1 cellular context compared by ENCODE assay signal in genomic region chr16:70454221-70455034, GRCh38.
TF ChIP-seq lines count a peak whose summit lies in the region.

Gene FCSK (plus strand): TSS chr16:70454595. CDS start chr16:70463191, 8,596 bp downstream.

TF ChIP-seq in HepG2, 621 proteins besides CTCF, POLR2A, EP300 and RAD21 (continued from another document and continues in another):
- TF ChIP-seq NCOR1 (IDR thresholded peaks at IDR 0.05; ENCODE audit: borderline replicate concordance, low read length) (peak; percentile 1; the same call in 1 of the 2 replicates), REXO4 (CRISPR knock-in tag; IDR thresholded peaks at IDR 0.05; ENCODE audit: borderline replicate concordance) (no peak), DRAP1 (CRISPR knock-in tag; IDR thresholded peaks at IDR 0.05) (0 out of 2 replicates have a peak, but pooled peaks have one; percentile 51), ZSCAN5A (CRISPR knock-in tag; IDR thresholded peaks at IDR 0.05; ENCODE audit: borderline replicate concordance) (no peak), ZMYM3 (CRISPR knock-in tag; IDR thresholded peaks at IDR 0.05) (peak; percentile 70), DNMT1 (CRISPR knock-in tag; IDR thresholded peaks at IDR 0.05) (no peak), KLF15 (CRISPR knock-in tag; IDR thresholded peaks at IDR 0.05; ENCODE audit: borderline replicate concordance) (peak; percentile 91; the same call in 1 of the 2 replicates), ZSCAN12 (CRISPR knock-in tag; IDR thresholded peaks at IDR 0.05) (peak; percentile 76; the same call in 1 of the 2 replicates), REPIN1 (CRISPR knock-in tag; IDR thresholded peaks at IDR 0.05; ENCODE audit: borderline replicate concordance, low read depth) (peak; percentile 71; the same call in 1 of the 2 replicates), ZBTB7B (CRISPR knock-in tag; IDR thresholded peaks at IDR 0.05) (peak; percentile 100), AGO2 (optimal IDR thresholded peaks at IDR 0.05; ENCODE audit: low read depth, low read length) (peak; percentile 76), ZC3H4 (CRISPR knock-in tag; IDR thresholded peaks at IDR 0.05; ENCODE audit: borderline replicate concordance) (no peak; the same call in 1 of the 2 replicates), HMG20A (CRISPR knock-in tag; IDR thresholded peaks at IDR 0.05; ENCODE audit: borderline replicate concordance) (no peak; the same call in 1 of the 2 replicates), ZNF362 (CRISPR knock-in tag; IDR thresholded peaks at IDR 0.05; ENCODE audit: borderline replicate concordance) (peak; percentile 98), ZNF451 (CRISPR knock-in tag; IDR thresholded peaks at IDR 0.05) (0 out of 2 replicates have a peak, but pooled peaks have one; percentile 30), MED13 (CRISPR knock-in tag; IDR thresholded peaks at IDR 0.05) (peak; percentile 83), CSRNP1 (CRISPR knock-in tag; IDR thresholded peaks at IDR 0.05) (peak; percentile 88; the same call in 1 of the 2 replicates), NFE2L1 (CRISPR knock-in tag; IDR thresholded peaks at IDR 0.05; ENCODE audit: borderline replicate concordance) (peak; percentile 78; the same call in 1 of the 2 replicates), SP2 (CRISPR knock-in tag; IDR thresholded peaks at IDR 0.05) (peak; percentile 45; the same call in 1 of the 2 replicates), KLF9 (CRISPR knock-in tag; IDR thresholded peaks at IDR 0.05; ENCODE audit: low read depth) (no peak), DMTF1 (CRISPR knock-in tag; IDR thresholded peaks at IDR 0.05) (no peak), PBX3 (CRISPR knock-in tag; IDR thresholded peaks at IDR 0.05; ENCODE audit: borderline replicate concordance) (peak; percentile 86), SIX4 (CRISPR knock-in tag; IDR thresholded peaks at IDR 0.05) (peak; percentile 49; the same call in 1 of the 2 replicates), FIP1L1 (IDR thresholded peaks at IDR 0.05; ENCODE audit: borderline replicate concordance, insufficient read depth, low read depth, low read length) (no peak), CBX5 (CRISPR knock-in tag; IDR thresholded peaks at IDR 0.05; ENCODE audit: borderline replicate concordance) (peak; percentile 80; the same call in 1 of the 2 replicates), ZMYM2 (CRISPR knock-in tag; IDR thresholded peaks at IDR 0.05) (no peak), ZFX (CRISPR knock-in tag; IDR thresholded peaks at IDR 0.05; ENCODE audit: low read depth) (peak; percentile 86), ZNF256 (CRISPR knock-in tag; conservative IDR thresholded peaks at IDR 0.05) (peak; percentile 97), ZNF674 (CRISPR knock-in tag; IDR thresholded peaks at IDR 0.05; ENCODE audit: low read depth) (no peak), ZNF205 (CRISPR knock-in tag; IDR thresholded peaks at IDR 0.05) (peak; percentile 67; the same call in 1 of the 2 replicates), FUBP1 (CRISPR knock-in tag; IDR thresholded peaks at IDR 0.05; ENCODE audit: borderline replicate concordance) (no peak), ZBTB37 (CRISPR knock-in tag; IDR thresholded peaks at IDR 0.05) (no peak), ATRX (CRISPR knock-in tag; IDR thresholded peaks at IDR 0.05; ENCODE audit: borderline replicate concordance) (no peak), STAT5B (CRISPR knock-in tag; IDR thresholded peaks at IDR 0.05) (no peak), RFXAP (CRISPR knock-in tag; IDR thresholded peaks at IDR 0.05; ENCODE audit: borderline replicate concordance) (peak; percentile 87; the same call in 1 of the 2 replicates), ETS1 (CRISPR knock-in tag; IDR thresholded peaks at IDR 0.05) (peak; percentile 65; the same call in 1 of the 2 replicates), SRSF9 (IDR thresholded peaks at IDR 0.05; ENCODE audit: borderline replicate concordance, insufficient read depth, low read depth, low read length, poor library complexity, severe bottlenecking) (no peak), RFX5 (IDR thresholded peaks at IDR 0.05; ENCODE audit: low read depth, low read length) (peak; percentile 18; the same call in 1 of the 2 replicates), ZNF337 (CRISPR knock-in tag; IDR thresholded peaks at IDR 0.05; ENCODE audit: borderline replicate concordance, low read depth) (peak; percentile 85; the same call in 1 of the 2 replicates), NFIB (CRISPR knock-in tag; IDR thresholded peaks at IDR 0.05; ENCODE audit: borderline replicate concordance) (no peak), SNAPC2 (CRISPR knock-in tag; IDR thresholded peaks at IDR 0.05) (0 out of 2 replicates have a peak, but pooled peaks have one; percentile 53), ZBTB20 (CRISPR knock-in tag; IDR thresholded peaks at IDR 0.05; ENCODE audit: borderline replicate concordance, low read depth) (peak; percentile 39; the same call in 1 of the 2 replicates), FOSL2 (CRISPR knock-in tag; IDR thresholded peaks at IDR 0.05) (peak; percentile 25; the same call in 1 of the 2 replicates), CEBPG (CRISPR knock-in tag; IDR thresholded peaks at IDR 0.05) (0 out of 2 replicates have a peak, but pooled peaks have one; percentile 11), HOXA7 (CRISPR knock-in tag; IDR thresholded peaks at IDR 0.05) (no peak), GFI1 (CRISPR knock-in tag; IDR thresholded peaks at IDR 0.05; ENCODE audit: borderline replicate concordance) (peak; percentile 50; the same call in 1 of the 2 replicates), ZNF180 (CRISPR knock-in tag; IDR thresholded peaks at IDR 0.05; ENCODE audit: borderline replicate concordance, low read depth) (peak; percentile 97), ZNF552 (CRISPR knock-in tag; IDR thresholded peaks at IDR 0.05; ENCODE audit: borderline replicate concordance) (peak; percentile 76; the same call in 1 of the 2 replicates), POLR2AphosphoS5 (IDR thresholded peaks at IDR 0.05; ENCODE audit: low read depth, low read length) (peak; percentile 65), E2F5 (CRISPR knock-in tag; conservative IDR thresholded peaks at IDR 0.05) (peak; percentile 34; the same call in 1 of the 2 replicates), NFATC3 (CRISPR knock-in tag; IDR thresholded peaks at IDR 0.05) (0 out of 2 replicates have a peak, but pooled peaks have one; percentile 19), XRCC5 (optimal IDR thresholded peaks at IDR 0.05; ENCODE audit: low read length) (peak; percentile 68), SRY (CRISPR knock-in tag; IDR thresholded peaks at IDR 0.05) (0 out of 2 replicates have a peak, but pooled peaks have one; percentile 62), ATF7-NPFF (CRISPR knock-in tag; IDR thresholded peaks at IDR 0.05; ENCODE audit: low read depth) (peak; percentile 73; the same call in 1 of the 2 replicates), ZNF619 (CRISPR knock-in tag; IDR thresholded peaks at IDR 0.05) (peak; percentile 93), ZFP90 (CRISPR knock-in tag; IDR thresholded peaks at IDR 0.05; ENCODE audit: borderline replicate concordance) (peak; percentile 94), ZNF670 (CRISPR knock-in tag; IDR thresholded peaks at IDR 0.05; ENCODE audit: borderline replicate concordance) (no peak)
